In the genomic region with DNA sequence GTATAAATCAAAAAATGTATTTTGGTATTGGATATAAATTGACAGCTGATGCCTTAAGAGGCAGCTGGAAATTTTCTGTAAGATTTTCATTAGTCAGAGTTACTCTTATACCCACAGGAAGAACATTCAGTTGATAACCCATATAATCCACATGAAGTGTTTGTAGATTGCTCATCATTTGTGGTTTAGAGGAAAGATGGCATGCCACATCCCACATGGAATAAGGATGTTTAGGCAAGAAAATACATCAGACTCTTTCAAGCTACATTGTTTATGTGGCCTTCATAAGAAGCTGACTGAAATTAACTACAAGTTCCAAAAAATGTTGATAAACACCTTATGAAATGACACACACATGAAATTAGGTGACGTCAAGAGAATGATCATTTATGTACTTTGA, we compare ENCODE assay signal across 18 cellular contexts. TPM values are rescaled to one million over a fixed set of nuclear protein-coding genes. Genes with fewer than 3 reads are reported as not detected.
DNase-seq lines count a peak whose midpoint lies in the region; ATAC-seq and TF ChIP-seq lines count a peak whose summit lies in the region.
"Had no signal": no experiment of that assay in that cellular context is flagged by ENCODE, and none has a peak within 500 bp of the region (broad histone marks: within the 10 kb centered on the region; RNA-seq: fewer than 3 reads in every experiment).

No MANE protein-coding gene starts in this region.

- H3K4me3 Mint-ChIP-seq in activated naive CD8-positive, alpha-beta T cell treated with anti-CD3 and anti-CD28 coated beads, Interleukin-2, amount 50 U/mL, for 24 hours, result no peak overlapping the region
- H3K4me3 Mint-ChIP-seq in activated T-helper 2 cell treated with anti-CD3 and anti-CD28 coated beads, Interferon-gamma antibody, Interleukin-2, Interleukin-4, amounts not matched to agents 10 μg/mL and 5 μg/mL and 100 μg/mL, durations not matched to agents 14 hours and 24 hours and 36 hours (ENCODE audit: low read depth), result no peak overlapping the region
- H3K4me3 Mint-ChIP-seq: activated CD4-positive, alpha-beta T cell treated with anti-CD3 and anti-CD28 coated beads, Interleukin-2, amount 10 ng/mL, durations not matched to agents 24 days and 14 days; activated T-cell treated with anti-CD3 and anti-CD28 coated beads, Interleukin-2, amount 50 U/mL, for 4 hours; naive thymus-derived CD4-positive, alpha-beta T cell had no signal

- H3K4me2 ChIP-seq in fibroblast of lung (ENCODE audit: extremely low read depth, insufficient read depth, low read length) (no peak overlapping the region), smooth muscle cell (peak overlapping the region; percentile 33)

- H3K9me3 ChIP-seq in RWPE2 (ENCODE audit: severe bottlenecking) (no peaks in the 10 kb centered on the region), fibroblast of lung (ENCODE audit: control insufficient read depth, insufficient read depth, low read depth, low read length) (no peaks in the 10 kb centered on the region), smooth muscle cell (replicated peaks; ENCODE audit: low read depth) (no peaks in the 10 kb centered on the region), right lobe of liver (no peaks in the 10 kb centered on the region)
- H3K9me3 ChIP-seq: adrenal gland had no signal

- TF ChIP-seq POLR2A in right lobe of liver (IDR thresholded peaks at IDR 0.05), result no peak

- H3K9ac ChIP-seq in fibroblast of lung (ENCODE audit: insufficient read depth, low read length) (no peak overlapping the region), smooth muscle cell (ENCODE audit: low read depth) (peak overlapping the region; percentile 30)

- H3K9me3 Mint-ChIP-seq in activated naive CD8-positive, alpha-beta T cell treated with anti-CD3 and anti-CD28 coated beads, Interleukin-2, amount 50 U/mL, for 24 hours, result no peaks in the 10 kb centered on the region
- H3K9me3 Mint-ChIP-seq in activated T-helper 2 cell treated with anti-CD3 and anti-CD28 coated beads, Interferon-gamma antibody, Interleukin-2, Interleukin-4, amounts not matched to agents 10 μg/mL and 5 μg/mL and 100 μg/mL, durations not matched to agents 14 hours and 24 hours and 36 hours, result no peaks in the 10 kb centered on the region
- H3K9me3 Mint-ChIP-seq: activated CD4-positive, alpha-beta T cell treated with anti-CD3 and anti-CD28 coated beads, Interleukin-2, amount 10 ng/mL, durations not matched to agents 24 days and 14 days; activated T-cell treated with anti-CD3 and anti-CD28 coated beads, Interleukin-2, amount 50 U/mL, for 4 hours had no signal

- H3K4me3 ChIP-seq in RWPE2 (ENCODE audit: severe bottlenecking), result no peak overlapping the region
- no peak overlapping the region for H3K4me3 ChIP-seq in fibroblast of lung (replicated peaks in 1 of 4; ENCODE audit: control extremely low read depth in 1 of 4, insufficient read depth in 1 of 4, low read depth in 3 of 4, low read length in 4 of 4)
- H3K4me3 ChIP-seq in smooth muscle cell, result no peak overlapping the region
- no peak overlapping the region for H3K4me3 ChIP-seq in right lobe of liver
- H3K4me3 ChIP-seq: adrenal gland, GM12878 had no signal

- H3K4me1 Mint-ChIP-seq in activated naive CD8-positive, alpha-beta T cell treated with anti-CD3 and anti-CD28 coated beads, Interleukin-2, amount 50 U/mL, for 24 hours, result no peaks in the 10 kb centered on the region
- H3K4me1 Mint-ChIP-seq in activated T-helper 2 cell treated with anti-CD3 and anti-CD28 coated beads, Interferon-gamma antibody, Interleukin-2, Interleukin-4, amounts not matched to agents 10 μg/mL and 5 μg/mL and 100 μg/mL, durations not matched to agents 14 hours and 24 hours and 36 hours (ENCODE audit: low read depth), result no peaks in the 10 kb centered on the region
- H3K4me1 Mint-ChIP-seq: activated CD4-positive, alpha-beta T cell treated with anti-CD3 and anti-CD28 coated beads, Interleukin-2, amount 10 ng/mL, durations not matched to agents 24 days and 14 days; naive thymus-derived CD4-positive, alpha-beta T cell had no signal

- no peak overlapping the region for H3K27ac Mint-ChIP-seq in activated naive CD8-positive, alpha-beta T cell treated with anti-CD3 and anti-CD28 coated beads, Interleukin-2, amount 50 U/mL, for 24 hours
- no peak overlapping the region for H3K27ac Mint-ChIP-seq in activated T-helper 2 cell treated with anti-CD3 and anti-CD28 coated beads, Interferon-gamma antibody, Interleukin-2, Interleukin-4, amounts not matched to agents 10 μg/mL and 5 μg/mL and 100 μg/mL, durations not matched to agents 14 hours and 24 hours and 36 hours
- H3K27ac Mint-ChIP-seq: activated CD4-positive, alpha-beta T cell treated with anti-CD3 and anti-CD28 coated beads, Interleukin-2, amount 10 ng/mL, durations not matched to agents 24 days and 14 days; naive thymus-derived CD4-positive, alpha-beta T cell had no signal

- no peaks in the 10 kb centered on the region for H3F3A ChIP-seq in smooth muscle cell (ENCODE audit: low read depth)

- H3K27me3 ChIP-seq in RWPE2 (ENCODE audit: insufficient read depth, poor library complexity, severe bottlenecking), result no peaks in the 10 kb centered on the region
- no peaks in the 10 kb centered on the region for H3K27me3 ChIP-seq in fibroblast of lung (ENCODE audit: control insufficient read depth, insufficient read depth, low read length)
- H3K27me3 ChIP-seq in smooth muscle cell (ENCODE audit: low read depth), result no peaks in the 10 kb centered on the region
- no peaks in the 10 kb centered on the region for H3K27me3 ChIP-seq in right lobe of liver
- H3K27me3 ChIP-seq: adrenal gland had no signal

- H3K4me1 ChIP-seq in RWPE2 (ENCODE audit: insufficient read depth, poor library complexity, severe bottlenecking) (peaks cover 39% of the 10 kb centered on the region), fibroblast of lung (ENCODE audit: control insufficient read depth, extremely low read depth, insufficient read depth, low read length) (peaks cover 13% of the 10 kb centered on the region), smooth muscle cell (ENCODE audit: low read depth) (no peaks in the 10 kb centered on the region), right lobe of liver (no peaks in the 10 kb centered on the region)
- H3K4me1 ChIP-seq: adrenal gland had no signal

- H3K79me2 ChIP-seq in fibroblast of lung (ENCODE audit: control insufficient read depth, insufficient read depth, low read length) (no peaks in the 10 kb centered on the region), smooth muscle cell (ENCODE audit: low read depth) (no peaks in the 10 kb centered on the region)

- TF ChIP-seq CTCF in RWPE2 (IDR thresholded peaks at IDR 0.05; ENCODE audit: poor library complexity, severe bottlenecking) (no peak), fibroblast of lung (conservative IDR thresholded peaks at IDR 0.05 in 1 of 2, IDR thresholded peaks at IDR 0.05 in 1 of 2; ENCODE audit: low read depth in 1 of 2, low read length in 2 of 2) (no peak), smooth muscle cell (IDR thresholded peaks at IDR 0.05; ENCODE audit: borderline replicate concordance, insufficient read depth, poor library complexity, severe bottlenecking) (no peak), right lobe of liver (IDR thresholded peaks at IDR 0.05) (no peak)

- peaks cover 10% of the 10 kb centered on the region for H3K27me3 Mint-ChIP-seq in activated naive CD8-positive, alpha-beta T cell treated with anti-CD3 and anti-CD28 coated beads, Interleukin-2, amount 50 U/mL, for 24 hours
- peaks cover 6% of the 10 kb centered on the region for H3K27me3 Mint-ChIP-seq in activated T-helper 2 cell treated with anti-CD3 and anti-CD28 coated beads, Interferon-gamma antibody, Interleukin-2, Interleukin-4, amounts not matched to agents 10 μg/mL and 5 μg/mL and 100 μg/mL, durations not matched to agents 14 hours and 24 hours and 36 hours (ENCODE audit: low read depth)

- H3K36me3 Mint-ChIP-seq in activated naive CD8-positive, alpha-beta T cell treated with anti-CD3 and anti-CD28 coated beads, Interleukin-2, amount 50 U/mL, for 24 hours (ENCODE audit: low read depth), result no peaks in the 10 kb centered on the region
- no peaks in the 10 kb centered on the region for H3K36me3 Mint-ChIP-seq in activated T-helper 2 cell treated with anti-CD3 and anti-CD28 coated beads, Interferon-gamma antibody, Interleukin-2, Interleukin-4, amounts not matched to agents 10 μg/mL and 5 μg/mL and 100 μg/mL, durations not matched to agents 14 hours and 24 hours and 36 hours (ENCODE audit: low read depth)

- intact Hi-C loops in right lobe of liver (cut with DNase I), result no loop called here
- intact Hi-C loops in activated T-helper 2 cell treated with anti-CD3 and anti-CD28 coated beads, Interferon-gamma antibody, Interleukin-2, Interleukin-4, amounts not matched to agents 10 μg/mL and 5 μg/mL and 100 μg/mL, durations not matched to agents 14 hours and 24 hours and 36 hours (cut with micrococcal nuclease), result no loop called here

- DNase-seq in GM04504 (ENCODE audit: low read depth) (peak; percentile 27), RWPE2 (ENCODE audit: low spot score) (no peak), fibroblast of lung (ENCODE audit: low read depth in 2 of 2) (peak; percentile 86 to 92), smooth muscle cell (lab: John Stamatoyannopoulos, UW; ENCODE audit: unreplicated experiment) (no peak), right lobe of liver (no peak)
- DNase-seq in activated naive CD8-positive, alpha-beta T cell treated with anti-CD3 and anti-CD28 coated beads, Interleukin-2, amount 50 U/mL, for 24 hours, result no peak
- DNase-seq in activated T-helper 2 cell treated with anti-CD3 and anti-CD28 coated beads, Interferon-gamma antibody, Interleukin-2, Interleukin-4, amounts not matched to agents 10 μg/mL and 5 μg/mL and 100 μg/mL, durations not matched to agents 14 hours and 24 hours and 36 hours (ENCODE audit: low spot score), result no peak
- DNase-seq: activated CD4-positive, alpha-beta T cell treated with anti-CD3 and anti-CD28 coated beads, Interleukin-2, amount 10 ng/mL, durations not matched to agents 24 days and 14 days; activated T-cell treated with anti-CD3 and anti-CD28 coated beads, Interleukin-2, amount 50 U/mL, for 4 hours; adrenal gland; naive thymus-derived CD4-positive, alpha-beta T cell; NCI-H146; NCI-H510A treated with DMSO at 0.1 percent for 48 hours; OCI-M1; right cardiac atrium; T-helper 2 cell had no signal

- peak overlapping the region; percentile 69 for H3K27ac ChIP-seq in RWPE2 (ENCODE audit: poor library complexity, severe bottlenecking)
- H3K27ac ChIP-seq in fibroblast of lung (ENCODE audit: insufficient read depth, low read length), result peak overlapping the region; percentile 15
- H3K27ac ChIP-seq in smooth muscle cell (ENCODE audit: low read depth), result peak overlapping the region; percentile 86
- no peak overlapping the region for H3K27ac ChIP-seq in right lobe of liver
- H3K27ac ChIP-seq: adrenal gland had no signal

- ATAC-seq in RWPE2 (ENCODE audit: low read depth), result peak; percentile 89
- no peak for ATAC-seq in activated naive CD8-positive, alpha-beta T cell treated with anti-CD3 and anti-CD28 coated beads, Interleukin-2, amount 50 U/mL, for 24 hours
- ATAC-seq in right lobe of liver, result no peak
- ATAC-seq: activated T-cell treated with anti-CD3 and anti-CD28 coated beads, Interleukin-2, amount 50 U/mL, for 4 hours; GM12878; left lobe of liver; naive thymus-derived CD4-positive, alpha-beta T cell; right cardiac atrium had no signal

- H3K36me3 ChIP-seq in RWPE2 (ENCODE audit: low read depth) (no peaks in the 10 kb centered on the region), fibroblast of lung (ENCODE audit: control insufficient read depth, insufficient read depth, low read length) (no peaks in the 10 kb centered on the region), smooth muscle cell (ENCODE audit: low read depth) (no peaks in the 10 kb centered on the region), right lobe of liver (no peaks in the 10 kb centered on the region)
- H3K36me3 ChIP-seq: adrenal gland had no signal

- H2AFZ ChIP-seq in fibroblast of lung (ENCODE audit: low read length), result no peak overlapping the region
- H2AFZ ChIP-seq in smooth muscle cell (ENCODE audit: low read depth), result no peak overlapping the region

- H4K20me1 ChIP-seq in fibroblast of lung (ENCODE audit: control insufficient read depth, extremely low read depth, insufficient read depth, low read length) (no peaks in the 10 kb centered on the region), smooth muscle cell (ENCODE audit: low read depth) (no peaks in the 10 kb centered on the region)

- 33% methylated on average over 1 of the region's 1 CpG for WGBS in smooth muscle cell (ENCODE audit: low lambda C conversion rate)
- 71% methylated on average over 1 of the region's 1 CpG for WGBS in right lobe of liver (ENCODE audit: insufficient coverage, low coverage, low lambda C conversion rate, missing lambda C conversion rate)

RNA-seq across cellular contexts. Expression of a gene that starts 56.6 kb away (rescaled TPM):
- total RNA-seq in fibroblast of lung (1.5 and 2.0 TPM in 2 replicates), smooth muscle cell (58.6 and 123 TPM in 2 replicates), right lobe of liver (1 to 10 TPM in 1 of 6 experiments, under 1 TPM in 2, not detected in 3; 0.24 to 2.7 (median 0.39) TPM)
- polyA plus RNA-seq in fibroblast of lung (0.50 and 3.9 TPM in 2 replicates), smooth muscle cell (83.5 and 86.9 TPM in 2 replicates)
- polyA plus RNA-seq in fibroblast of lung (2012), result 0.28 and 3.5 TPM in 2 replicates
- 0.37 TPM in 1 of 2 replicates, not detected in the other for polyA minus RNA-seq in fibroblast of lung (ENCODE audit: low replicate concordance)
- 1.3 and 1.7 TPM in 2 replicates for total RNA-seq in activated T-helper 2 cell treated with anti-CD3 and anti-CD28 coated beads, Interferon-gamma antibody, Interleukin-2, Interleukin-4, amounts not matched to agents 10 μg/mL and 5 μg/mL and 100 μg/mL, durations not matched to agents 14 hours and 24 hours and 36 hours
- total RNA-seq: GM12878 had no signal

Comparison
In these comparisons a context has a peak if more than half of its experiments do, and no peak if none do; other contexts are left out.
1. DNase-seq: peak in GM04504 (single experiment) and fibroblast of lung (2 of 2); none in RWPE2 (single experiment), smooth muscle cell (single experiment), activated naive CD8-positive, alpha-beta T cell treated with anti-CD3 and anti-CD28 coated beads, Interleukin-2, amount 50 U/mL, for 24 hours (single experiment), right lobe of liver (0 of 3) and activated T-helper 2 cell treated with anti-CD3 and anti-CD28 coated beads, Interferon-gamma antibody, Interleukin-2, Interleukin-4, amounts not matched to agents 10 μg/mL and 5 μg/mL and 100 μg/mL, durations not matched to agents 14 hours and 24 hours and 36 hours (single experiment).
2. H3K27ac ChIP-seq: peak in RWPE2 (single experiment), fibroblast of lung (single experiment) and smooth muscle cell (single experiment); none in right lobe of liver (0 of 3).
3. RNA of a gene that starts 56.6 kb away (total RNA-seq): 58.6 to 123 TPM in smooth muscle cell; 1.5 to 2.0 TPM in fibroblast of lung, 1.3 to 1.7 TPM in activated T-helper 2 cell treated with anti-CD3 and anti-CD28 coated beads, Interferon-gamma antibody, Interleukin-2, Interleukin-4, amounts not matched to agents 10 μg/mL and 5 μg/mL and 100 μg/mL, durations not matched to agents 14 hours and 24 hours and 36 hours and 0.24 to 2.7 TPM in right lobe of liver; every median in the first group is over 10 times any median in the second.